Comparison of ENCODE assay signal across 8 cellular contexts in genomic region chr7:95690367-95690947, GRCh38.
DNase-seq lines count a peak whose midpoint lies in the region; ATAC-seq and TF ChIP-seq lines count a peak whose summit lies in the region.

No MANE protein-coding gene starts in this region.

- ATAC-seq in stimulated activated naive CD8-positive, alpha-beta T cell treated with anti-CD3 and anti-CD28 coated beads, Interleukin-15, amount 100 ng/mL, for 72 hours = peak; percentile 62
- ATAC-seq in stimulated activated naive CD8-positive, alpha-beta T cell treated with anti-CD3 and anti-CD28 coated beads, Interleukin-15, Interleukin-2, amounts not matched to agents 100 U/mL and 50 U/mL, for 24 hours = no peak
- ATAC-seq in HG02588 (IDR thresholded peaks at IDR 0.05; ENCODE audit: unreplicated experiment) (peak; percentile 73), SK-N-SH treated with all-trans-retinoic acid at 6 μM for 48 hours (peak; percentile 88), HG03139 (IDR thresholded peaks at IDR 0.05; ENCODE audit: unreplicated experiment) (no peak)

- peak; percentile 9 to 13 for DNase-seq in stimulated activated naive CD8-positive, alpha-beta T cell treated with anti-CD3 and anti-CD28 coated beads, Interleukin-15, amount 100 ng/mL, for 72 hours
- DNase-seq in stimulated activated naive CD8-positive, alpha-beta T cell treated with anti-CD3 and anti-CD28 coated beads, Interleukin-15, Interleukin-2, amounts not matched to agents 100 U/mL and 50 U/mL, for 24 hours = no peak
- DNase-seq in NB4 (ENCODE audit: low read depth) (peak; percentile 54), fibroblast of the conjunctiva (ENCODE audit: low read depth) (peak; percentile 8), neuronal stem cell (ENCODE audit: low spot score) (peak; percentile 35)

- peaks cover 3 to 8% of the 10 kb centered on the region in 2 donors for H3K4me1 ChIP-seq in neuronal stem cell (ENCODE audit: control insufficient read depth in 2 of 2, insufficient read depth in 1 of 2, low read depth in 1 of 2, low read length in 2 of 2)

- H3K9me3 Mint-ChIP-seq in stimulated activated naive CD8-positive, alpha-beta T cell treated with anti-CD3 and anti-CD28 coated beads, Interleukin-15, amount 100 ng/mL, for 72 hours = no peaks in the 10 kb centered on the region

- H2AFZ ChIP-seq in neuronal stem cell (ENCODE audit: low read length) = peak overlapping the region; percentile 68

- H3K4me2 ChIP-seq in neuronal stem cell (ENCODE audit: insufficient read depth, low read length, poor library complexity, severe bottlenecking) = no peak overlapping the region

- H3K18ac ChIP-seq in neuronal stem cell (ENCODE audit: low read length) = no peak overlapping the region

- peak; percentile 20 for TF ChIP-seq CTCF in NB4 (IDR thresholded peaks at IDR 0.05; ENCODE audit: low read depth, low read length)

- no peaks in the 10 kb centered on the region for H3K36me3 ChIP-seq in neuronal stem cell (replicated peaks in 1 of 2; ENCODE audit: control insufficient read depth in 2 of 2, insufficient read depth in 2 of 2, low read length in 2 of 2)

- H2BK5ac ChIP-seq in neuronal stem cell (ENCODE audit: low read length) = no peak overlapping the region

- no peak overlapping the region for H3K4me3 ChIP-seq in NB4 (ENCODE audit: low read depth, low read length)
- H3K4me3 ChIP-seq in neuronal stem cell (ENCODE audit: low read length in 2 of 2) = no peak overlapping the region

- no peak overlapping the region for H3K4me3 Mint-ChIP-seq in stimulated activated naive CD8-positive, alpha-beta T cell treated with anti-CD3 and anti-CD28 coated beads, Interleukin-15, amount 100 ng/mL, for 72 hours

- no peak overlapping the region for H3K4ac ChIP-seq in neuronal stem cell (ENCODE audit: low read length)

- H3K27me3 ChIP-seq in neuronal stem cell (ENCODE audit: control insufficient read depth in 3 of 3, insufficient read depth in 3 of 3, low read depth in 1 of 3, low read length in 3 of 3) = no peaks in the 10 kb centered on the region

- no CpG with 5 or more reads among the region's 3 CpGs for WGBS in neuronal stem cell (ENCODE audit: extremely low coverage in 2 of 2, insufficient read length in 2 of 2, insufficient replicate concordance in 1 of 2), 2 donors

- no peak overlapping the region for H3K9ac ChIP-seq in neuronal stem cell (ENCODE audit: low read depth, low read length, poor library complexity)

- no peak overlapping the region for H3K14ac ChIP-seq in neuronal stem cell (ENCODE audit: low read length)

- no peaks in the 10 kb centered on the region for H3K9me3 ChIP-seq in neuronal stem cell (replicated peaks in 1 of 2; ENCODE audit: control insufficient read depth in 2 of 2, insufficient read depth in 1 of 2, low read depth in 1 of 2, low read length in 2 of 2)

- no peak for TF ChIP-seq POLR2A in NB4 (IDR thresholded peaks at IDR 0.05; ENCODE audit: extremely low read depth, insufficient read length)

- no peak overlapping the region for H4K91ac ChIP-seq in neuronal stem cell (ENCODE audit: low read depth, low read length, poor library complexity)

- no peaks in the 10 kb centered on the region for H3K4me1 Mint-ChIP-seq in stimulated activated naive CD8-positive, alpha-beta T cell treated with anti-CD3 and anti-CD28 coated beads, Interleukin-15, amount 100 ng/mL, for 72 hours

- no peak overlapping the region for H2AK5ac ChIP-seq in neuronal stem cell (ENCODE audit: low read depth, low read length)

- no peak overlapping the region for H4K8ac ChIP-seq in neuronal stem cell (ENCODE audit: low read depth, low read length)

- H3K79me1 ChIP-seq in neuronal stem cell (ENCODE audit: low read depth, low read length) = no peaks in the 10 kb centered on the region

- no peak overlapping the region for H2BK12ac ChIP-seq in neuronal stem cell (ENCODE audit: low read length)

- no peak overlapping the region for H3K27ac Mint-ChIP-seq in stimulated activated naive CD8-positive, alpha-beta T cell treated with anti-CD3 and anti-CD28 coated beads, Interleukin-15, amount 100 ng/mL, for 72 hours

- no peak overlapping the region for H2BK120ac ChIP-seq in neuronal stem cell (ENCODE audit: low read depth, low read length)

- H2BK15ac ChIP-seq in neuronal stem cell (ENCODE audit: low read length) = no peak overlapping the region

- peaks cover 7% of the 10 kb centered on the region for H3K27me3 Mint-ChIP-seq in stimulated activated naive CD8-positive, alpha-beta T cell treated with anti-CD3 and anti-CD28 coated beads, Interleukin-15, amount 100 ng/mL, for 72 hours

- H3K23ac ChIP-seq in neuronal stem cell (ENCODE audit: low read depth, low read length, poor library complexity) = no peak overlapping the region

- no peak overlapping the region for H3K27ac ChIP-seq in neuronal stem cell (replicated peaks; ENCODE audit: low read length)

TF ChIP-seq in SK-N-SH treated with all-trans-retinoic acid at 6 μM for 48 hours, 23 proteins besides CTCF, POLR2A, EP300 and RAD21:
- TF ChIP-seq, protein P1, sequence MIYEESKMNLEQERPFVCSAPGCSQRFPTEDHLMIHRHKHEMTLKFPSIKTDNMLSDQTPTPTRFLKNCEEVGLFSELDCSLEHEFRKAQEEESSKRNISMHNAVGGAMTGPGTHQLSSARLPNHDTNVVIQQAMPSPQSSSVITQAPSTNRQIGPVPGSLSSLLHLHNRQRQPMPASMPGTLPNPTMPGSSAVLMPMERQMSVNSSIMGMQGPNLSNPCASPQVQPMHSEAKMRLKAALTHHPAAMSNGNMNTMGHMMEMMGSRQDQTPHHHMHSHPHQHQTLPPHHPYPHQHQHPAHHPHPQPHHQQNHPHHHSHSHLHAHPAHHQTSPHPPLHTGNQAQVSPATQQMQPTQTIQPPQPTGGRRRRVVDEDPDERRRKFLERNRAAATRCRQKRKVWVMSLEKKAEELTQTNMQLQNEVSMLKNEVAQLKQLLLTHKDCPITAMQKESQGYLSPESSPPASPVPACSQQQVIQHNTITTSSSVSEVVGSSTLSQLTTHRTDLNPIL (CRISPR knock-in tag; IDR thresholded peaks at IDR 0.05; ENCODE audit: low read depth) = no peak
- TF ChIP-seq TCF4 (CRISPR knock-in tag; IDR thresholded peaks at IDR 0.05; ENCODE audit: borderline replicate concordance) (no peak), ISL1 (CRISPR knock-in tag; IDR thresholded peaks at IDR 0.05) (no peak), RARB (CRISPR knock-in tag; IDR thresholded peaks at IDR 0.05) (no peak), TSHZ2 (CRISPR knock-in tag; IDR thresholded peaks at IDR 0.05) (no peak), ZNF70 (CRISPR knock-in tag; IDR thresholded peaks at IDR 0.05) (no peak), ZNF8 (CRISPR knock-in tag; IDR thresholded peaks at IDR 0.05) (no peak), ARNTL (CRISPR knock-in tag; IDR thresholded peaks at IDR 0.05; ENCODE audit: borderline replicate concordance, low read depth) (no peak), OSR1 (CRISPR knock-in tag; IDR thresholded peaks at IDR 0.05) (no peak)

Comparison
In these comparisons a context has a peak if more than half of its experiments do, and no peak if none do; other contexts are left out.
1. ATAC-seq: peak in stimulated activated naive CD8-positive, alpha-beta T cell treated with anti-CD3 and anti-CD28 coated beads, Interleukin-15, amount 100 ng/mL, for 72 hours (single experiment), HG02588 (single experiment) and SK-N-SH treated with all-trans-retinoic acid at 6 μM for 48 hours (single experiment); none in stimulated activated naive CD8-positive, alpha-beta T cell treated with anti-CD3 and anti-CD28 coated beads, Interleukin-15, Interleukin-2, amounts not matched to agents 100 U/mL and 50 U/mL, for 24 hours (single experiment) and HG03139 (single experiment).